ENCODE assay signal across 8 cellular contexts in the genomic region with DNA sequence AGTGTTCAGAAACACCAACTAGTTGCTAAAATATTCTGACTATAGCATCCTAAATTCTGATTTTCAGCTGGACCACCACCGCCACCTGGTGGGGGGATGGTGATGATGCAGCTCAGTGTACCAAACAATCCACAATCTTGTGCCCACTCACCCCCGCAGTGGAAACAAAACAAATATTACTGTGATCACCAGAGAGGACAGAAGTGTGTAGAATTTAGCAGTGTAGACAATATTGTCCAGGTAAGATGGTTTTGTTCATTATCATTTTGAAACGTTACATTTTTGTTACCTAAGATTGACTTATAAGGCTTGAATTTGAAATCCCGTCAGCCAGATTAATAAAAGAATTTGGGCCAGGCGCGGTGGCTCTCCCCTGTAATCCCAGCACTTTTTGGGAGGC. TPM values are rescaled to one million over a fixed set of nuclear protein-coding genes. Genes with fewer than 3 reads are reported as not detected.
A peak's percentile ranks its signal among the peaks of the same experiment; 100 is the strongest.
DNase-seq lines count a peak whose midpoint lies in the region; ATAC-seq and TF ChIP-seq lines count a peak whose summit lies in the region.

No MANE protein-coding gene starts in this region.

- DNase-seq in NCI-H128 (lab: John Stamatoyannopoulos, UW; ENCODE audit: unreplicated experiment) (peak; percentile 0), choroid plexus epithelial cell (ENCODE audit: low read depth) (peak; percentile 66), right lobe of liver (peak; percentile 51 to 59 (median 53))
- DNase-seq in activated CD4-positive, alpha-beta T cell treated with anti-CD3 and anti-CD28 coated beads for 48 hours, result peak; percentile 82
- peak; percentile 45 to 56 (median 52) for DNase-seq in stimulated activated CD4-positive, alpha-beta T cell treated with anti-CD3 and anti-CD28 coated beads, TNF-alpha, amount 100 ng/mL, for 48 hours (ENCODE audit: low read depth in 3 of 3)

- H3K4me3 ChIP-seq in choroid plexus epithelial cell (ENCODE audit: low read depth, low read length) (no peak overlapping the region), right lobe of liver (no peak overlapping the region)

- intact Hi-C loops in right lobe of liver (cut with DNase I), result loop anchor here in 1 of 2 donors (10.0 kb wide), 1 partner anchor 705 kb away; no protein-coding TSS in a partner anchor

- TF ChIP-seq CTCF in C4-2B (conservative IDR thresholded peaks at IDR 0.05), result peak; percentile 91
- peak; percentile 96 for TF ChIP-seq CTCF in choroid plexus epithelial cell (conservative IDR thresholded peaks at IDR 0.05; ENCODE audit: low read depth, low read length)
- TF ChIP-seq CTCF in right lobe of liver (IDR thresholded peaks at IDR 0.05), result peak; percentile 85 to 96 (median 94)

- no peaks in the 10 kb centered on the region for H3K36me3 ChIP-seq in right lobe of liver

- no peak for TF ChIP-seq POLR2A in right lobe of liver (IDR thresholded peaks at IDR 0.05)

- no peaks in the 10 kb centered on the region for H3K9me3 ChIP-seq in right lobe of liver

- ATAC-seq in GM19452 (IDR thresholded peaks at IDR 0.05; ENCODE audit: unreplicated experiment), result peak; percentile 69
- peak; percentile 77 to 90 (median 88) for ATAC-seq in right lobe of liver
- no peak for ATAC-seq in HG03039 (IDR thresholded peaks at IDR 0.05; ENCODE audit: unreplicated experiment)

- no peaks in the 10 kb centered on the region for H3K27me3 ChIP-seq in right lobe of liver

- no peak overlapping the region for H3K27ac ChIP-seq in C4-2B
- H3K27ac ChIP-seq in right lobe of liver, result no peak overlapping the region

- 56% methylated on average over 6 of the region's 6 CpGs for WGBS in right lobe of liver (ENCODE audit: insufficient coverage, low coverage, low lambda C conversion rate, missing lambda C conversion rate)

- H3K4me1 ChIP-seq in right lobe of liver, result no peaks in the 10 kb centered on the region

RNA-seq across cellular contexts. Expression of a gene that starts 31.7 kb away (rescaled TPM):
- 10 to 100 TPM; 49.4 to 78.2 (median 62.5) TPM for total RNA-seq in right lobe of liver

Comparison
In these comparisons a context has a peak if more than half of its experiments do, and no peak if none do; other contexts are left out.
1. DNase-seq: peak in every context shown above with its lines; median percentile 82 in activated CD4-positive, alpha-beta T cell treated with anti-CD3 and anti-CD28 coated beads for 48 hours; 66 in choroid plexus epithelial cell; 53 in right lobe of liver; 52 in stimulated activated CD4-positive, alpha-beta T cell treated with anti-CD3 and anti-CD28 coated beads, TNF-alpha, amount 100 ng/mL, for 48 hours; 0 in NCI-H128.